ENCODE assay signal across 13 cellular contexts in the genomic region with DNA sequence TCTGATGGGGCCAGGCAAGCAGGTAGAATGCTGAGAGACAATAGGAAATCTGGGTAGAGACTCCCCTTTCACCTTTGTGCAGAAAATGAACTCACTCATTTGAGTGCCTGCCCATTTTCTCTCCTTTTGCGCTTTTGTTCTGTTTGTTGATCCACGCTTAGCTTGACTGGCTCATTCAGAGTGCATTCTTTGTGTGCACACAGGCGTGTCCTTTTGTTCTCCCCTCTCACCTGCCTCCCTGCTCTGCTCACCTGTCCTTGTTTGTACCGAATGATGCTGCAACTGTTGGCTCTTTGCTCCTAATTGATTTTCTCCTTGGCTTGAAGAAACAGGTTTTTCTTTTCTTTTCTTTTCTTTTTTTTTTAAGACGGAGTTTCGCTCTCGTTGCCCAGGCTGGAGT. TPM values are rescaled to one million over a fixed set of nuclear protein-coding genes. Genes with fewer than 3 reads are reported as not detected.
DNase-seq lines count a peak whose midpoint lies in the region; ATAC-seq and TF ChIP-seq lines count a peak whose summit lies in the region.
"Had no signal": no experiment of that assay in that cellular context is flagged by ENCODE, and none has a peak within 500 bp of the region (broad histone marks: within the 10 kb centered on the region; RNA-seq: fewer than 3 reads in every experiment).

No MANE protein-coding gene starts in this region.

- ATAC-seq in mucosa of descending colon, result peak; percentile 39
- ATAC-seq: gastrocnemius medialis, natural killer cell had no signal

- no peaks in the 10 kb centered on the region for H3K9me3 ChIP-seq in mucosa of descending colon
- H3K9me3 ChIP-seq in esophagus squamous epithelium, result no peaks in the 10 kb centered on the region
- H3K9me3 ChIP-seq: gastrocnemius medialis had no signal

- peak overlapping the region in 1 of 4 donors; percentile 68 for H3K27ac ChIP-seq in esophagus squamous epithelium

- WGBS in esophagus squamous epithelium, 2 donors, result 47 to 65% methylated on average over 7 of the region's 7 CpGs

- H3K36me3 ChIP-seq in mucosa of descending colon (ENCODE audit: low read depth), result no peaks in the 10 kb centered on the region
- H3K36me3 ChIP-seq in esophagus squamous epithelium, result peaks cover 16 to 58% (median 17%) of the 10 kb centered on the region in 3 donors

- no peaks in the 10 kb centered on the region for H3K27me3 ChIP-seq in esophagus squamous epithelium
- H3K27me3 ChIP-seq: gastrocnemius medialis had no signal

- no peak for TF ChIP-seq POLR2A in esophagus squamous epithelium (IDR thresholded peaks at IDR 0.05)

- DNase-seq in DMS79 (lab: John Stamatoyannopoulos, UW), result peak; percentile 89
- DNase-seq in NCI-H187 (lab: John Stamatoyannopoulos, UW), result peak; percentile 71 to 72
- peak; percentile 99 for DNase-seq in NCI-H69 (lab: John Stamatoyannopoulos, UW)
- DNase-seq in mucosa of descending colon, result no peak
- no peak for DNase-seq in NCI-H446 treated with DMSO at 0.1 percent for 48 hours (lab: John Stamatoyannopoulos, UW)
- no peak for DNase-seq in esophagus squamous epithelium (lab: John Stamatoyannopoulos, UW)
- no peak for DNase-seq in GM13976 (ENCODE audit: low spot score)
- no peak for DNase-seq in GOT3 (lab: John Stamatoyannopoulos, UW)
- DNase-seq: aorta, gastrocnemius medialis, natural killer cell, SW 1271 had no signal

- no peak overlapping the region for H3K4me3 ChIP-seq in mucosa of descending colon
- no peak overlapping the region for H3K4me3 ChIP-seq in esophagus squamous epithelium
- H3K4me3 ChIP-seq: gastrocnemius medialis, lung had no signal

- TF ChIP-seq CTCF in mucosa of descending colon (IDR thresholded peaks at IDR 0.05), result no peak
- no peak for TF ChIP-seq CTCF in esophagus squamous epithelium (IDR thresholded peaks at IDR 0.05)
- no peak for TF ChIP-seq CTCF in GM13976 (IDR thresholded peaks at IDR 0.05; ENCODE audit: borderline replicate concordance, control extremely low read depth, extremely low read depth, insufficient read depth, missing control alignments)

- H3K4me1 ChIP-seq in mucosa of descending colon (ENCODE audit: low read depth), result peaks cover 5% of the 10 kb centered on the region
- H3K4me1 ChIP-seq in esophagus squamous epithelium, result peaks cover 12 to 81% (median 37%) of the 10 kb centered on the region in 3 donors

- in situ Hi-C loops in GM13976 (cut with MboI; ENCODE audit: low sequenced_read_pairs, unreplicated experiment), result no loop called here

- intact Hi-C loops in mucosa of descending colon (cut with DNase I, micrococcal nuclease) (no loop called here), esophagus squamous epithelium (cut with DNase I) (no loop called here)

RNA-seq across cellular contexts. Expression of gene PGS1, which starts 15.8 kb away (rescaled TPM):
- total RNA-seq in mucosa of descending colon, result 10 to 100 TPM; 36.2 to 54.3 (median 48.8) TPM
- 10 to 100 TPM; 18.6 to 32.4 (median 23.0) TPM for total RNA-seq in esophagus squamous epithelium

RNA-seq across cellular contexts. Expression of gene SOCS3, which starts 34.3 kb away (rescaled TPM):
- 10 to 100 TPM; 21.9 to 41.3 (median 23.2) TPM for total RNA-seq in mucosa of descending colon
- total RNA-seq in esophagus squamous epithelium, result 10 to 100 TPM in 3 of 4 donors, 1 to 10 TPM in 1; 6.3 to 23.1 (median 17.1) TPM

Comparison
In these comparisons a context has a peak if more than half of its experiments do, and no peak if none do; other contexts are left out.
1. DNase-seq: peak in DMS79 (single experiment), NCI-H187 (2 of 2) and NCI-H69 (single experiment); none in mucosa of descending colon (0 of 3), NCI-H446 treated with DMSO at 0.1 percent for 48 hours (single experiment), esophagus squamous epithelium (single experiment), GM13976 (single experiment) and GOT3 (single experiment).